1 cellular context compared by ENCODE assay signal in the genomic region with DNA sequence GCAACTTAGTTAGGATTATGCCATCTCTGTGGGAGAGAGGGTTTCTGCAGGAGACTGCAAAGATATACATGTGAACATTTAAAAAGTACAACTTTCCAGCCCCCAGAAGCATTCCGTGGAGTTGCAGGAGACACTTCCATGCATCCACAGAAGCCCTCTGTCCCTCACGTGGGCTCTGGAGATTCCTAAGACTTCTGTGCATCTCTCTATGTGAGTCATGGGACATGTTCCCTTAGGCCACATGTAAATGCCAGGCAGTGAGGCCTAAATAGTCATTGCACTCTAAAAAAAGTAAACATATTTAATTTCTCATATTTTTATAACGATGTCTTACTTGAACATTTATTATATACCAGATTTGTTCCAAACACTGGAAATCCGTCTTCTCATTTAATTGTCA.
TF ChIP-seq lines count a peak whose summit lies in the region.

No MANE protein-coding gene starts in this region.

TF ChIP-seq in SK-N-SH, 30 proteins besides CTCF, POLR2A, EP300 and RAD21 (continued from another document):
- TF ChIP-seq, protein P1, sequence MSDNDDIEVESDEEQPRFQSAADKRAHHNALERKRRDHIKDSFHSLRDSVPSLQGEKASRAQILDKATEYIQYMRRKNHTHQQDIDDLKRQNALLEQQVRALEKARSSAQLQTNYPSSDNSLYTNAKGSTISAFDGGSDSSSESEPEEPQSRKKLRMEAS (IDR thresholded peaks at IDR 0.05; ENCODE audit: low read depth) = no peak
- TF ChIP-seq, protein P2, sequence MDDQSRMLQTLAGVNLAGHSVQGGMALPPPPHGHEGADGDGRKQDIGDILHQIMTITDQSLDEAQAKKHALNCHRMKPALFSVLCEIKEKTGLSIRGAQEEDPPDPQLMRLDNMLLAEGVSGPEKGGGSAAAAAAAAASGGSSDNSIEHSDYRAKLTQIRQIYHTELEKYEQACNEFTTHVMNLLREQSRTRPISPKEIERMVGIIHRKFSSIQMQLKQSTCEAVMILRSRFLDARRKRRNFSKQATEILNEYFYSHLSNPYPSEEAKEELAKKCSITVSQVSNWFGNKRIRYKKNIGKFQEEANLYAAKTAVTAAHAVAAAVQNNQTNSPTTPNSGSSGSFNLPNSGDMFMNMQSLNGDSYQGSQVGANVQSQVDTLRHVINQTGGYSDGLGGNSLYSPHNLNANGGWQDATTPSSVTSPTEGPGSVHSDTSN (IDR thresholded peaks at IDR 0.05) = no peak
- TF ChIP-seq SMC3 (IDR thresholded peaks at IDR 0.05; ENCODE audit: low read depth, low read length) (no peak), EZH2phosphoT487 (IDR thresholded peaks at IDR 0.05; ENCODE audit: borderline replicate concordance, low read depth) (no peak), FOXM1 (IDR thresholded peaks at IDR 0.05; ENCODE audit: low read depth) (no peak), TAF1 (IDR thresholded peaks at IDR 0.05; ENCODE audit: borderline replicate concordance, low read depth, low read length) (no peak)
TF ChIP-seq in SK-N-SH: peak in this region for 5.
